In the genomic region with DNA sequence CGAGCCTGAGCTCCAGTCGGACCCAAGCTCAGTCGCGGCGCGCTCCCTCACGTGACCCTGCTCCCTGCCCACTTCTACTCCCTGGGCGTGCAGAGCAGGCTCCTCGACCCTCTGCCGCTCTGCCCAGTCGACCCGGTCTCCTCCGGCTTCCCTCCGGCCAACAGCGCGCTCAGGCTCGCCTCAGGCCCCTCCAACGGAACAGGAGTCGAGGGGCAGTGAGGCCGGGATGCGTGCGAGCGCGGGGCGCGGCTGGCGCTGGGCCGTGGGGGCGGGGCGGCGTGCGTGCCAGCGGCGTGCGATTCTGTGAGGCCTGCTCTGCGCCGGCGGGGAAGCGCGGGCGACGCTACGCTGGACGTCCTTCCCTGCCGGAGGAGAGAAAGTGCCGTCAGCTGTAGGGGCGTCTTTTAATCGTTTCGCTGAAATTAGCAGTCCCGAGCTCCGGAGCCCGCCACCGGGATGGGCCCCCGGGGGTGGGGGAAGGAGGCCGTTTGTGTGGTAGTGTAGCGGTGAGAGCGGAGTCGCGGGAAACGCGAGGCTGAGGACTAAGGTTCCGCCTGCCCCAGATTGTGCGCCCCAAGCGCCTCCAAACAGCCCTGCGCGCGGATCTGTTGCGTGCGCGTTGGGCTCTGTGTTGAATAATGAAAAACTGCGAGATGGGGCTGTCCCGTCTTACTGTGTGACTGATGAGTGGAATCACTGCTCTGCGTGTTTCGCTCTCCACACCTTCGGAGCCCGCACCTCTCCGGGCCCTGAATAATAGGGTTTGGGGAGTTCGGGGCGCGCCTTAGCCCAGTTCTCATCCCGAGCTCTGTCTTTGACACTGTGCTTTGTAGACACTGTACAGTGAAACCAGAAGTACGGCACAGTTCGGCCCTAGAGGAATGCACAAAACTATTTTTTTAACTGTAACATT, we compare ENCODE assay signal across 1 cellular context.
TF ChIP-seq lines count a peak whose summit lies in the region.

Gene ACBD6 (minus strand): TSS at position 217 of the 913 bp plus-strand sequence. CDS start 311 bp downstream, outside the sequence.

TF ChIP-seq in HepG2, 621 proteins besides CTCF, POLR2A, EP300 and RAD21 (continued from another document and continues in another):
- TF ChIP-seq, protein P1, sequence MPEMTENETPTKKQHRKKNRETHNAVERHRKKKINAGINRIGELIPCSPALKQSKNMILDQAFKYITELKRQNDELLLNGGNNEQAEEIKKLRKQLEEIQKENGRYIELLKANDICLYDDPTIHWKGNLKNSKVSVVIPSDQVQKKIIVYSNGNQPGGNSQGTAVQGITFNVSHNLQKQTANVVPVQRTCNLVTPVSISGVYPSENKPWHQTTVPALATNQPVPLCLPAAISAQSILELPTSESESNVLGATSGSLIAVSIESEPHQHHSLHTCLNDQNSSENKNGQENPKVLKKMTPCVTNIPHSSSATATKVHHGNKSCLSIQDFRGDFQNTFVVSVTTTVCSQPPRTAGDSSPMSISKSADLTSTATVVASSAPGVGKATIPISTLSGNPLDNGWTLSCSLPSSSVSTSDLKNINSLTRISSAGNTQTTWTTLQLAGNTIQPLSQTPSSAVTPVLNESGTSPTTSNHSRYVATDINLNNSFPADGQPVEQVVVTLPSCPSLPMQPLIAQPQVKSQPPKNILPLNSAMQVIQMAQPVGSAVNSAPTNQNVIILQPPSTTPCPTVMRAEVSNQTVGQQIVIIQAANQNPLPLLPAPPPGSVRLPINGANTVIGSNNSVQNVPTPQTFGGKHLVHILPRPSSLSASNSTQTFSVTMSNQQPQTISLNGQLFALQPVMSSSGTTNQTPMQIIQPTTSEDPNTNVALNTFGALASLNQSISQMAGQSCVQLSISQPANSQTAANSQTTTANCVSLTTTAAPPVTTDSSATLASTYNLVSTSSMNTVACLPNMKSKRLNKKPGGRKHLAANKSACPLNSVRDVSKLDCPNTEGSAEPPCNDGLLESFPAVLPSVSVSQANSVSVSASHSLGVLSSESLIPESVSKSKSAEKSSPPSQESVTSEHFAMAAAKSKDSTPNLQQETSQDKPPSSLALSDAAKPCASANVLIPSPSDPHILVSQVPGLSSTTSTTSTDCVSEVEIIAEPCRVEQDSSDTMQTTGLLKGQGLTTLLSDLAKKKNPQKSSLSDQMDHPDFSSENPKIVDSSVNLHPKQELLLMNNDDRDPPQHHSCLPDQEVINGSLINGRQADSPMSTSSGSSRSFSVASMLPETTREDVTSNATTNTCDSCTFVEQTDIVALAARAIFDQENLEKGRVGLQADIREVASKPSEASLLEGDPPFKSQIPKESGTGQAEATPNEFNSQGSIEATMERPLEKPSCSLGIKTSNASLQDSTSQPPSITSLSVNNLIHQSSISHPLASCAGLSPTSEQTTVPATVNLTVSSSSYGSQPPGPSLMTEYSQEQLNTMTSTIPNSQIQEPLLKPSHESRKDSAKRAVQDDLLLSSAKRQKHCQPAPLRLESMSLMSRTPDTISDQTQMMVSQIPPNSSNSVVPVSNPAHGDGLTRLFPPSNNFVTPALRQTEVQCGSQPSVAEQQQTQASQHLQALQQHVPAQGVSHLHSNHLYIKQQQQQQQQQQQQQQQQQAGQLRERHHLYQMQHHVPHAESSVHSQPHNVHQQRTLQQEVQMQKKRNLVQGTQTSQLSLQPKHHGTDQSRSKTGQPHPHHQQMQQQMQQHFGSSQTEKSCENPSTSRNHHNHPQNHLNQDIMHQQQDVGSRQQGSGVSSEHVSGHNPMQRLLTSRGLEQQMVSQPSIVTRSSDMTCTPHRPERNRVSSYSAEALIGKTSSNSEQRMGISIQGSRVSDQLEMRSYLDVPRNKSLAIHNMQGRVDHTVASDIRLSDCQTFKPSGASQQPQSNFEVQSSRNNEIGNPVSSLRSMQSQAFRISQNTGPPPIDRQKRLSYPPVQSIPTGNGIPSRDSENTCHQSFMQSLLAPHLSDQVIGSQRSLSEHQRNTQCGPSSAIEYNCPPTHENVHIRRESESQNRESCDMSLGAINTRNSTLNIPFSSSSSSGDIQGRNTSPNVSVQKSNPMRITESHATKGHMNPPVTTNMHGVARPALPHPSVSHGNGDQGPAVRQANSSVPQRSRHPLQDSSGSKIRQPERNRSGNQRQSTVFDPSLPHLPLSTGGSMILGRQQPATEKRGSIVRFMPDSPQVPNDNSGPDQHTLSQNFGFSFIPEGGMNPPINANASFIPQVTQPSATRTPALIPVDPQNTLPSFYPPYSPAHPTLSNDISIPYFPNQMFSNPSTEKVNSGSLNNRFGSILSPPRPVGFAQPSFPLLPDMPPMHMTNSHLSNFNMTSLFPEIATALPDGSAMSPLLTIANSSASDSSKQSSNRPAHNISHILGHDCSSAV (CRISPR knock-in tag; IDR thresholded peaks at IDR 0.05; ENCODE audit: borderline replicate concordance): peak; percentile 67; the same call in 1 of the 2 replicates
- TF ChIP-seq BRD4 (CRISPR knock-in tag; IDR thresholded peaks at IDR 0.05) (peak; percentile 70; the same call in 1 of the 2 replicates), TSC22D2 (CRISPR knock-in tag; IDR thresholded peaks at IDR 0.05; ENCODE audit: borderline replicate concordance) (peak; percentile 8), ZNF660 (CRISPR knock-in tag; IDR thresholded peaks at IDR 0.05; ENCODE audit: borderline replicate concordance, low read depth) (no peak; the same call in 1 of the 2 replicates), ZSCAN22 (CRISPR knock-in tag; IDR thresholded peaks at IDR 0.05) (peak; percentile 85), GTF3A (CRISPR knock-in tag; conservative IDR thresholded peaks at IDR 0.05) (peak; percentile 84), ESRRA (CRISPR knock-in tag; IDR thresholded peaks at IDR 0.05; ENCODE audit: low read depth) (peak; percentile 84), PHF21A (CRISPR knock-in tag; IDR thresholded peaks at IDR 0.05) (peak; percentile 91), RARA (CRISPR knock-in tag; IDR thresholded peaks at IDR 0.05) (0 out of 2 replicates have a peak, but pooled peaks have one; percentile 15), HNF1A (IDR thresholded peaks at IDR 0.05; ENCODE audit: low read depth) (no peak), HNF1A (CRISPR knock-in tag; IDR thresholded peaks at IDR 0.05; ENCODE audit: borderline replicate concordance) (peak; percentile 77), ZEB1 (IDR thresholded peaks at IDR 0.05; ENCODE audit: insufficient replicate concordance, low read depth) (no peak), MED13 (CRISPR knock-in tag; IDR thresholded peaks at IDR 0.05) (no peak; the same call in none of the 2 replicates), ZFYVE20 (CRISPR knock-in tag; IDR thresholded peaks at IDR 0.05; ENCODE audit: borderline replicate concordance, low read depth) (peak; percentile 97; the same call in 1 of the 2 replicates), NFE2 (CRISPR knock-in tag; IDR thresholded peaks at IDR 0.05) (no peak), SRSF4 (IDR thresholded peaks at IDR 0.05; ENCODE audit: low read depth, low read length, poor library complexity, severe bottlenecking) (no peak), HMGXB3 (CRISPR knock-in tag; IDR thresholded peaks at IDR 0.05; ENCODE audit: borderline replicate concordance) (peak; percentile 75; the same call in 1 of the 2 replicates), RFX1 (IDR thresholded peaks at IDR 0.05) (no peak), FOXA1 (IDR thresholded peaks at IDR 0.05) (no peak), FOXA1 (CRISPR knock-in tag; IDR thresholded peaks at IDR 0.05) (no peak)
- TF ChIP-seq, protein P2, sequence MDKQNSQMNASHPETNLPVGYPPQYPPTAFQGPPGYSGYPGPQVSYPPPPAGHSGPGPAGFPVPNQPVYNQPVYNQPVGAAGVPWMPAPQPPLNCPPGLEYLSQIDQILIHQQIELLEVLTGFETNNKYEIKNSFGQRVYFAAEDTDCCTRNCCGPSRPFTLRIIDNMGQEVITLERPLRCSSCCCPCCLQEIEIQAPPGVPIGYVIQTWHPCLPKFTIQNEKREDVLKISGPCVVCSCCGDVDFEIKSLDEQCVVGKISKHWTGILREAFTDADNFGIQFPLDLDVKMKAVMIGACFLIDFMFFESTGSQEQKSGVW (CRISPR knock-in tag; IDR thresholded peaks at IDR 0.05; ENCODE audit: borderline replicate concordance): peak; percentile 83; the same call in 1 of the 2 replicates
- TF ChIP-seq, protein P3, sequence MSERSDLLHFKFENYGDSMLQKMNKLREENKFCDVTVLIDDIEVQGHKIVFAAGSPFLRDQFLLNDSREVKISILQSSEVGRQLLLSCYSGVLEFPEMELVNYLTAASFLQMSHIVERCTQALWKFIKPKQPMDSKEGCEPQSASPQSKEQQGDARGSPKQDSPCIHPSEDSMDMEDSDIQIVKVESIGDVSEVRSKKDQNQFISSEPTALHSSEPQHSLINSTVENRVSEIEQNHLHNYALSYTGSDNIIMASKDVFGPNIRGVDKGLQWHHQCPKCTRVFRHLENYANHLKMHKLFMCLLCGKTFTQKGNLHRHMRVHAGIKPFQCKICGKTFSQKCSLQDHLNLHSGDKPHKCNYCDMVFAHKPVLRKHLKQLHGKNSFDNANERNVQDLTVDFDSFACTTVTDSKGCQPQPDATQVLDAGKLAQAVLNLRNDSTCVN (CRISPR knock-in tag; IDR thresholded peaks at IDR 0.05; ENCODE audit: borderline replicate concordance): peak; percentile 24; the same call in 1 of the 2 replicates
- TF ChIP-seq, protein P4, sequence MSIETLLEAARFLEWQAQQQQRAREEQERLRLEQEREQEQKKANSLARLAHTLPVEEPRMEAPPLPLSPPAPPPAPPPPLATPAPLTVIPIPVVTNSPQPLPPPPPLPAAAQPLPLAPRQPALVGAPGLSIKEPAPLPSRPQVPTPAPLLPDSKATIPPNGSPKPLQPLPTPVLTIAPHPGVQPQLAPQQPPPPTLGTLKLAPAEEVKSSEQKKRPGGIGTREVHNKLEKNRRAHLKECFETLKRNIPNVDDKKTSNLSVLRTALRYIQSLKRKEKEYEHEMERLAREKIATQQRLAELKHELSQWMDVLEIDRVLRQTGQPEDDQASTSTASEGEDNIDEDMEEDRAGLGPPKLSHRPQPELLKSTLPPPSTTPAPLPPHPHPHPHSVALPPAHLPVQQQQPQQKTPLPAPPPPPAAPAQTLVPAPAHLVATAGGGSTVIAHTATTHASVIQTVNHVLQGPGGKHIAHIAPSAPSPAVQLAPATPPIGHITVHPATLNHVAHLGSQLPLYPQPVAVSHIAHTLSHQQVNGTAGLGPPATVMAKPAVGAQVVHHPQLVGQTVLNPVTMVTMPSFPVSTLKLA (IDR thresholded peaks at IDR 0.05): no peak
- TF ChIP-seq, protein P5, sequence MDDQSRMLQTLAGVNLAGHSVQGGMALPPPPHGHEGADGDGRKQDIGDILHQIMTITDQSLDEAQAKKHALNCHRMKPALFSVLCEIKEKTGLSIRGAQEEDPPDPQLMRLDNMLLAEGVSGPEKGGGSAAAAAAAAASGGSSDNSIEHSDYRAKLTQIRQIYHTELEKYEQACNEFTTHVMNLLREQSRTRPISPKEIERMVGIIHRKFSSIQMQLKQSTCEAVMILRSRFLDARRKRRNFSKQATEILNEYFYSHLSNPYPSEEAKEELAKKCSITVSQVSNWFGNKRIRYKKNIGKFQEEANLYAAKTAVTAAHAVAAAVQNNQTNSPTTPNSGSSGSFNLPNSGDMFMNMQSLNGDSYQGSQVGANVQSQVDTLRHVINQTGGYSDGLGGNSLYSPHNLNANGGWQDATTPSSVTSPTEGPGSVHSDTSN (CRISPR knock-in tag; IDR thresholded peaks at IDR 0.05; ENCODE audit: borderline replicate concordance): no peak
- TF ChIP-seq, protein P6, sequence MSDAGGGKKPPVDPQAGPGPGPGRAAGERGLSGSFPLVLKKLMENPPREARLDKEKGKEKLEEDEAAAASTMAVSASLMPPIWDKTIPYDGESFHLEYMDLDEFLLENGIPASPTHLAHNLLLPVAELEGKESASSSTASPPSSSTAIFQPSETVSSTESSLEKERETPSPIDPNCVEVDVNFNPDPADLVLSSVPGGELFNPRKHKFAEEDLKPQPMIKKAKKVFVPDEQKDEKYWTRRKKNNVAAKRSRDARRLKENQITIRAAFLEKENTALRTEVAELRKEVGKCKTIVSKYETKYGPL (CRISPR knock-in tag; IDR thresholded peaks at IDR 0.05): peak; percentile 73; the same call in 1 of the 2 replicates
